Comparison of ENCODE assay signal across 28 cellular contexts in genomic region chr4:62415256-62415655, GRCh38.
"Had no signal": no experiment of that assay in that cellular context is flagged by ENCODE, and none has a peak within 500 bp of the region (broad histone marks: within the 10 kb centered on the region; RNA-seq: fewer than 3 reads in every experiment).

No MANE protein-coding gene starts in this region.

- H3K36me3 Mint-ChIP-seq: stimulated activated effector memory CD8-positive, alpha-beta T cell treated with anti-CD3 and anti-CD28 coated beads, Interleukin-12 subunit alpha, Interleukin-12 subunit beta, amount 100 ng/mL, for 72 hours; stimulated activated memory B cell treated with anti-CD40 and anti-IgM and Interleukin-4, amounts not matched to agents 10 μg/mL and 1 μg/mL and 100 μg/mL, for 72 hours; stimulated activated naive B cell treated with anti-CD40 and anti-IgM and Interleukin-4, amounts not matched to agents 10 μg/mL and 1 μg/mL and 100 μg/mL, for 72 hours; type B pancreatic cell had no signal

- ATAC-seq: stimulated activated effector memory CD8-positive, alpha-beta T cell treated with anti-CD3 and anti-CD28 coated beads, Interleukin-12 subunit alpha, Interleukin-12 subunit beta, amount 100 ng/mL, for 72 hours; stimulated activated memory B cell treated with anti-CD40 and anti-IgM and Interleukin-4, amounts not matched to agents 10 μg/mL and 1 μg/mL and 100 μg/mL, for 72 hours; stimulated activated naive B cell treated with anti-CD40 and anti-IgM and Interleukin-4, amounts not matched to agents 10 μg/mL and 1 μg/mL and 100 μg/mL, for 72 hours; stimulated activated naive CD8-positive, alpha-beta T cell treated with anti-CD3 and anti-CD28 coated beads, Interleukin-15, amount 100 ng/mL, for 72 hours; stimulated activated naive CD8-positive, alpha-beta T cell treated with anti-CD3 and anti-CD28 coated beads, Interleukin-15, Interleukin-2, amounts not matched to agents 100 U/mL and 50 U/mL, for 24 hours; upper lobe of right lung had no signal

- H3K9me3 ChIP-seq: stomach, suprapubic skin, testis, thoracic aorta, thyroid gland, tibial artery, tibial nerve, transverse colon, upper lobe of left lung, upper lobe of right lung, uterus, vagina had no signal

- H3K27me3 Mint-ChIP-seq: stimulated activated memory B cell treated with anti-CD40 and anti-IgM and Interleukin-4, amounts not matched to agents 10 μg/mL and 1 μg/mL and 100 μg/mL, for 72 hours; stimulated activated naive B cell treated with anti-CD40 and anti-IgM and Interleukin-4, amounts not matched to agents 10 μg/mL and 1 μg/mL and 100 μg/mL, for 72 hours; stimulated activated naive CD8-positive, alpha-beta T cell treated with anti-CD3 and anti-CD28 coated beads, Interleukin-15, amount 100 ng/mL, for 72 hours; stimulated activated naive CD8-positive, alpha-beta T cell treated with anti-CD3 and anti-CD28 coated beads, Interleukin-15, Interleukin-2, amounts not matched to agents 100 ng/mL and 50 ng/mL, for 24 hours; type B pancreatic cell had no signal

- H3K27ac Mint-ChIP-seq: stimulated activated effector memory CD8-positive, alpha-beta T cell treated with anti-CD3 and anti-CD28 coated beads, Interleukin-12 subunit alpha, Interleukin-12 subunit beta, amount 100 ng/mL, for 72 hours; stimulated activated memory B cell treated with anti-CD40 and anti-IgM and Interleukin-4, amounts not matched to agents 10 μg/mL and 1 μg/mL and 100 μg/mL, for 72 hours; stimulated activated naive B cell treated with anti-CD40 and anti-IgM and Interleukin-4, amounts not matched to agents 10 μg/mL and 1 μg/mL and 100 μg/mL, for 72 hours; stimulated activated naive CD8-positive, alpha-beta T cell treated with anti-CD3 and anti-CD28 coated beads, Interleukin-15, amount 100 ng/mL, for 72 hours; stimulated activated naive CD8-positive, alpha-beta T cell treated with anti-CD3 and anti-CD28 coated beads, Interleukin-15, Interleukin-2, amounts not matched to agents 100 ng/mL and 50 ng/mL, for 24 hours; type B pancreatic cell had no signal

- H3K4me3 ChIP-seq: stomach, suprapubic skin, testis, thoracic aorta, thyroid gland, tibial artery, tibial nerve, transverse colon, upper lobe of left lung, upper lobe of right lung, uterus, vagina had no signal

- DNase-seq: stimulated activated CD4-positive, alpha-beta T cell treated with anti-CD3 and anti-CD28 coated beads, Interleukin-2, amount 100 ng/mL, for 48 hours; stimulated activated CD4-positive, alpha-beta T cell treated with anti-CD3 and anti-CD28 coated beads, Interleukin-4, amount 100 ng/mL, for 1 hour; stimulated activated CD4-positive, alpha-beta T cell treated with anti-CD3 and anti-CD28 coated beads, Interleukin-4, amount 100 ng/mL, for 24 hours; stimulated activated CD4-positive, alpha-beta T cell treated with anti-CD3 and anti-CD28 coated beads, Interleukin-4, amount 100 ng/mL, for 4 hours; stimulated activated CD8-positive, alpha-beta memory T cell treated with anti-CD3 and anti-CD28 coated beads, Interleukin-4, amount 100 ng/mL, for 48 hours; stimulated activated naive B cell treated with anti-CD40 and anti-IgM and Interleukin-4, amounts not matched to agents 10 μg/mL and 1 μg/mL and 100 μg/mL, for 72 hours; stimulated activated naive CD4-positive, alpha-beta T cell; stimulated activated naive CD4-positive, alpha-beta T cell treated with Interleukin-2 at 50 U/mL for 16 hours; stimulated activated naive CD8-positive, alpha-beta T cell treated with anti-CD3 and anti-CD28 coated beads, Interleukin-15, amount 100 ng/mL, for 72 hours; stimulated activated naive CD8-positive, alpha-beta T cell treated with anti-CD3 and anti-CD28 coated beads, Interleukin-15, Interleukin-2, amounts not matched to agents 100 U/mL and 50 U/mL, for 24 hours; stomach; substantia nigra; testis; thyroid gland; tibial artery; transverse colon; trophoblast cell; upper lobe of left lung; upper lobe of right lung; uterus had no signal

- H3K27ac ChIP-seq: stomach, suprapubic skin, testis, thoracic aorta, thyroid gland, tibial artery, tibial nerve, transverse colon, upper lobe of left lung, upper lobe of right lung, uterus, vagina had no signal

- H3K27me3 ChIP-seq: stomach, suprapubic skin, testis, thyroid gland, tibial artery, tibial nerve, transverse colon, upper lobe of left lung, upper lobe of right lung, uterus, vagina had no signal

- H3K4me1 Mint-ChIP-seq: stimulated activated effector memory CD8-positive, alpha-beta T cell treated with anti-CD3 and anti-CD28 coated beads, Interleukin-12 subunit alpha, Interleukin-12 subunit beta, amount 100 ng/mL, for 72 hours; stimulated activated memory B cell treated with anti-CD40 and anti-IgM and Interleukin-4, amounts not matched to agents 10 μg/mL and 1 μg/mL and 100 μg/mL, for 72 hours; stimulated activated naive B cell treated with anti-CD40 and anti-IgM and Interleukin-4, amounts not matched to agents 10 μg/mL and 1 μg/mL and 100 μg/mL, for 72 hours; stimulated activated naive CD8-positive, alpha-beta T cell treated with anti-CD3 and anti-CD28 coated beads, Interleukin-15, amount 100 ng/mL, for 72 hours had no signal

- H3K36me3 ChIP-seq: stomach, suprapubic skin, thoracic aorta, thyroid gland, tibial artery, tibial nerve, transverse colon, upper lobe of left lung, upper lobe of right lung, uterus, vagina had no signal

- H3K9me3 Mint-ChIP-seq: type B pancreatic cell had no signal

- H3K4me1 ChIP-seq: stomach, suprapubic skin, testis, thyroid gland, tibial artery, tibial nerve, transverse colon, upper lobe of left lung, upper lobe of right lung, uterus, vagina had no signal

- H3K4me3 Mint-ChIP-seq: stimulated activated effector memory CD8-positive, alpha-beta T cell treated with anti-CD3 and anti-CD28 coated beads, Interleukin-12 subunit alpha, Interleukin-12 subunit beta, amount 100 ng/mL, for 72 hours; stimulated activated memory B cell treated with anti-CD40 and anti-IgM and Interleukin-4, amounts not matched to agents 10 μg/mL and 1 μg/mL and 100 μg/mL, for 72 hours; stimulated activated naive B cell treated with anti-CD40 and anti-IgM and Interleukin-4, amounts not matched to agents 10 μg/mL and 1 μg/mL and 100 μg/mL, for 72 hours; stimulated activated naive CD8-positive, alpha-beta T cell treated with anti-CD3 and anti-CD28 coated beads, Interleukin-15, amount 100 ng/mL, for 72 hours; stimulated activated naive CD8-positive, alpha-beta T cell treated with anti-CD3 and anti-CD28 coated beads, Interleukin-15, Interleukin-2, amounts not matched to agents 100 ng/mL and 50 ng/mL, for 24 hours; type B pancreatic cell had no signal
